Comparison of ENCODE assay signal across 12 cellular contexts in the genomic region with DNA sequence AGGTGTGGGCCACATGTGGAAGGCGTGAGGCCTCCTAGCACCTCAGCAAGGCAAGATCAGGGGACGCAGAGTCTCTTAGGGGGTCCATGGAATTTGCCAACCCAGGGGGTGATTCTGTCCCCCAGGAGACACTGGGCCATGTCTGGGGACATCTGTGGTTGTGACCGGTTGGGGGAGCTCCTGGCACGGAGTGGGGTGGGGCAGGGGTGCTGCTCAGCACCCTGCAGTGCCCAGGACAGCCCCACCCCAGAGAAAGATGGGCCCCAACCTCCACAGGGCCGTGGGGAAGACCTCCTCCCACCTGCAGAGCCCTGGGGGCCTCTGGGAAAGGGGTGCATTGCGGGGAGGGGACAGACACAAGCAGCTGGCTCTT. TPM values are rescaled to one million over a fixed set of nuclear protein-coding genes. Genes with fewer than 3 reads are reported as not detected.
DNase-seq lines count a peak whose midpoint lies in the region; ATAC-seq and TF ChIP-seq lines count a peak whose summit lies in the region.
"Had no signal": no experiment of that assay in that cellular context is flagged by ENCODE, and none has a peak within 500 bp of the region (broad histone marks: within the 10 kb centered on the region; RNA-seq: fewer than 3 reads in every experiment).

No MANE protein-coding gene starts in this region.

- no peaks in the 10 kb centered on the region for H3K9me3 Mint-ChIP-seq in CD4-positive, CD25-positive, alpha-beta regulatory T cell

- TF ChIP-seq POLR2A in prostate gland (IDR thresholded peaks at IDR 0.05): no peak

- no peak for DNase-seq in CD4-positive, CD25-positive, alpha-beta regulatory T cell
- DNase-seq in prostate gland (ENCODE audit: low spot score): no peak
- DNase-seq in SK-N-DZ (ENCODE audit: low spot score): no peak
- DNase-seq: NCI-H1105 treated with DMSO at 0.1 percent for 48 hours; stimulated activated CD4-positive, alpha-beta T cell treated with anti-CD3 and anti-CD28 coated beads, Interleukin-12 subunit alpha, Interleukin-12 subunit beta, amount 100 ng/mL, for 4 hours; stimulated activated naive CD8-positive, alpha-beta T cell treated with anti-CD3 and anti-CD28 coated beads, Interleukin-15, Interleukin-2, amounts not matched to agents 100 U/mL and 50 U/mL, for 24 hours had no signal

- peaks cover 31% of the 10 kb centered on the region for H3K36me3 ChIP-seq in CD4-positive, CD25-positive, alpha-beta regulatory T cell (ENCODE audit: control insufficient read depth, insufficient read depth, low read length)
- H3K36me3 ChIP-seq in OCI-LY3 (replicated peaks; ENCODE audit: low read depth, low read length) (peaks cover 73% of the 10 kb centered on the region), duodenal mucosa (ENCODE audit: control insufficient read depth in 1 of 2, insufficient read depth in 2 of 2, low read length in 2 of 2) (peaks cover 11 to 44% of the 10 kb centered on the region in 2 donors), prostate gland (no peaks in the 10 kb centered on the region)

- no peak overlapping the region for H3K4me3 ChIP-seq in CD4-positive, CD25-positive, alpha-beta regulatory T cell (ENCODE audit: low read depth, low read length)
- H3K4me3 ChIP-seq in OCI-LY3 (ENCODE audit: low read length) (peak overlapping the region; percentile 91; the same call in 1 of the 2 replicates), duodenal mucosa (ENCODE audit: low read depth in 1 of 2, low read length in 2 of 2) (peak overlapping the region in 1 of 2 donors; percentile 94), prostate gland (peak overlapping the region in 1 of 2 donors; percentile 98)

- H3K4me1 ChIP-seq in CD4-positive, CD25-positive, alpha-beta regulatory T cell (ENCODE audit: control insufficient read depth, insufficient read depth, low read length, poor library complexity, severe bottlenecking): peaks cover 84% of the 10 kb centered on the region
- H3K4me1 ChIP-seq in OCI-LY3 (ENCODE audit: low read length): peaks cover 77% of the 10 kb centered on the region
- peaks cover 65 to 78% of the 10 kb centered on the region in 2 donors for H3K4me1 ChIP-seq in duodenal mucosa (ENCODE audit: control insufficient read depth in 1 of 2, insufficient read depth in 2 of 2, low read length in 2 of 2)
- H3K4me1 ChIP-seq in prostate gland (replicated peaks): peaks cover 64% of the 10 kb centered on the region

- H3K27ac Mint-ChIP-seq in CD4-positive, CD25-positive, alpha-beta regulatory T cell: peak overlapping the region in 2 of 3 donors; percentile 6 to 52

- H3K27me3 ChIP-seq in CD4-positive, CD25-positive, alpha-beta regulatory T cell (ENCODE audit: control insufficient read depth, insufficient read depth, low read length): no peaks in the 10 kb centered on the region
- H3K27me3 ChIP-seq in OCI-LY3 (ENCODE audit: low read depth, low read length): no peaks in the 10 kb centered on the region
- no peaks in the 10 kb centered on the region for H3K27me3 ChIP-seq in duodenal mucosa (ENCODE audit: control insufficient read depth in 1 of 2, insufficient read depth in 2 of 2, low read length in 2 of 2)
- no peaks in the 10 kb centered on the region for H3K27me3 ChIP-seq in prostate gland (replicated peaks; ENCODE audit: insufficient read depth)

- H3K9me3 ChIP-seq in CD4-positive, CD25-positive, alpha-beta regulatory T cell (ENCODE audit: control insufficient read depth in 2 of 2, low read length in 2 of 2): no peaks in the 10 kb centered on the region
- no peaks in the 10 kb centered on the region for H3K9me3 ChIP-seq in OCI-LY3 (ENCODE audit: insufficient read depth, low read length)
- H3K9me3 ChIP-seq in duodenal mucosa (ENCODE audit: control insufficient read depth in 1 of 2, low read length in 2 of 2): no peaks in the 10 kb centered on the region
- no peaks in the 10 kb centered on the region for H3K9me3 ChIP-seq in prostate gland

- 70% methylated on average over 6 of the region's 6 CpGs for WGBS in prostate gland

- peak overlapping the region; percentile 96; the same call in 1 of the 2 replicates for H3K9ac ChIP-seq in OCI-LY3 (ENCODE audit: low read length)
- H3K9ac ChIP-seq in duodenal mucosa (ENCODE audit: low read depth in 1 of 2, low read length in 2 of 2): peak overlapping the region in 1 of 2 donors; percentile 49

- peak overlapping the region; percentile 98 for H3K4me2 ChIP-seq in OCI-LY3 (ENCODE audit: low read length)

- H3K27ac ChIP-seq in CD4-positive, CD25-positive, alpha-beta regulatory T cell (ENCODE audit: insufficient read depth, low read length, poor library complexity, severe bottlenecking): peak overlapping the region; percentile 78
- H3K27ac ChIP-seq in OCI-LY3 (ENCODE audit: low read length): peak overlapping the region; percentile 86
- H3K27ac ChIP-seq in duodenal mucosa (ENCODE audit: low read depth, low read length): peak overlapping the region; percentile 30
- peak overlapping the region; percentile 99 to 100 for H3K27ac ChIP-seq in prostate gland

- peaks cover 4% of the 10 kb centered on the region for H3K27me3 Mint-ChIP-seq in CD4-positive, CD25-positive, alpha-beta regulatory T cell

- TF ChIP-seq CTCF in OCI-LY3 (IDR thresholded peaks at IDR 0.05; ENCODE audit: low read depth, low read length) (peak; percentile 46), prostate gland (IDR thresholded peaks at IDR 0.05) (no peak)

- peaks cover 3% of the 10 kb centered on the region for H3K36me3 Mint-ChIP-seq in CD4-positive, CD25-positive, alpha-beta regulatory T cell

- intact Hi-C loops in prostate gland (cut with DNase I): no loop called here

- H2AFZ ChIP-seq in OCI-LY3 (ENCODE audit: low read depth, low read length): no peak overlapping the region

- peak overlapping the region in 3 of 4 donors; percentile 61 to 90 (median 73) for H3K4me3 Mint-ChIP-seq in CD4-positive, CD25-positive, alpha-beta regulatory T cell

- peaks cover 0 to 71% (median 12%) of the 10 kb centered on the region in 4 donors for H3K4me1 Mint-ChIP-seq in CD4-positive, CD25-positive, alpha-beta regulatory T cell

- peaks cover 86% of the 10 kb centered on the region for H3K79me2 ChIP-seq in OCI-LY3 (ENCODE audit: low read length)

- H4K20me1 ChIP-seq in OCI-LY3 (ENCODE audit: insufficient read depth, low read length): peaks cover 84% of the 10 kb centered on the region

- ATAC-seq in CD4-positive, CD25-positive, alpha-beta regulatory T cell (ENCODE audit: low read depth in 2 of 2): no peak
- ATAC-seq in HG03175 (IDR thresholded peaks at IDR 0.05; ENCODE audit: unreplicated experiment) (no peak), HG03571 (IDR thresholded peaks at IDR 0.05; ENCODE audit: unreplicated experiment) (no peak), GM18870 (IDR thresholded peaks at IDR 0.05; ENCODE audit: unreplicated experiment) (no peak)
- ATAC-seq: activated CD4-positive, CD25-positive, alpha-beta regulatory T cell treated with anti-CD3 and anti-CD28 coated beads, Interleukin-2, amount 50 U/mL, for 24 hours; stimulated activated naive CD8-positive, alpha-beta T cell treated with anti-CD3 and anti-CD28 coated beads, Interleukin-15, Interleukin-2, amounts not matched to agents 100 U/mL and 50 U/mL, for 24 hours had no signal

RNA-seq across cellular contexts. Expression of a gene that starts 4.0 kb away (rescaled TPM):
- total RNA-seq in CD4-positive, CD25-positive, alpha-beta regulatory T cell: 340 TPM
- polyA plus RNA-seq in CD4-positive, CD25-positive, alpha-beta regulatory T cell: 10 to 100 TPM; 28.7 to 38.2 (median 32.0) TPM
- 100 to 1,000 TPM; 141 to 189 TPM for total RNA-seq in prostate gland
- 43.2 and 44.6 TPM in 2 replicates for polyA plus RNA-seq in SK-N-DZ (2014; cell fraction: cytosol; rRNA removed)
- 59.1 and 76.4 TPM in 2 replicates for polyA plus RNA-seq in SK-N-DZ (2014; cell fraction: nucleus; rRNA removed)

RNA-seq across cellular contexts. Expression of a gene that starts 31.5 kb away (rescaled TPM):
- total RNA-seq in CD4-positive, CD25-positive, alpha-beta regulatory T cell: 58.6 TPM
- 1 to 10 TPM; 3.2 to 5.4 (median 4.7) TPM for polyA plus RNA-seq in CD4-positive, CD25-positive, alpha-beta regulatory T cell
- 100 to 1,000 TPM; 116 to 136 TPM for total RNA-seq in prostate gland
- 94.2 and 137 TPM in 2 replicates for polyA plus RNA-seq in SK-N-DZ (2014; cell fraction: cytosol; rRNA removed)
- polyA plus RNA-seq in SK-N-DZ (2014; cell fraction: nucleus; rRNA removed): 74.0 and 88.6 TPM in 2 replicates

RNA-seq across cellular contexts. Expression of a gene that starts 49.1 kb away (rescaled TPM):
- total RNA-seq in CD4-positive, CD25-positive, alpha-beta regulatory T cell: 131 TPM
- 10 to 100 TPM; 73.6 to 91.1 (median 88.0) TPM for polyA plus RNA-seq in CD4-positive, CD25-positive, alpha-beta regulatory T cell
- total RNA-seq in prostate gland: 10 to 100 TPM; 40.1 to 43.5 TPM
- polyA plus RNA-seq in SK-N-DZ (2014; cell fraction: cytosol; rRNA removed): 7.2 and 8.4 TPM in 2 replicates
- polyA plus RNA-seq in SK-N-DZ (2014; cell fraction: nucleus; rRNA removed): 3.4 and 4.2 TPM in 2 replicates

RNA-seq across cellular contexts. Expression of a gene that starts 49.7 kb away (rescaled TPM):
- 16.5 TPM for total RNA-seq in CD4-positive, CD25-positive, alpha-beta regulatory T cell
- under 1 TPM; 0.47 to 0.82 (median 0.70) TPM for polyA plus RNA-seq in CD4-positive, CD25-positive, alpha-beta regulatory T cell
- 10 to 100 TPM; 11.8 to 50.2 TPM for total RNA-seq in prostate gland
- polyA plus RNA-seq in SK-N-DZ (2014; cell fraction: cytosol; rRNA removed): 0.27 and 1.7 TPM in 2 replicates
- polyA plus RNA-seq in SK-N-DZ (2014; cell fraction: nucleus; rRNA removed): 6.8 and 9.5 TPM in 2 replicates

Comparison
In these comparisons a context has a peak if more than half of its experiments do, and no peak if none do; other contexts are left out.
1. H3K27ac ChIP-seq: peak in every context shown above with its lines; median percentile 100 in prostate gland; 86 in OCI-LY3; 78 in CD4-positive, CD25-positive, alpha-beta regulatory T cell; 30 in duodenal mucosa.